Comparison of ENCODE assay signal across 8 cellular contexts in genomic region chr14:60561845-60562746, GRCh38. TPM values are rescaled to one million over a fixed set of nuclear protein-coding genes. Genes with fewer than 3 reads are reported as not detected.
DNase-seq lines count a peak whose midpoint lies in the region; ATAC-seq and TF ChIP-seq lines count a peak whose summit lies in the region.

No MANE protein-coding gene starts in this region.

- H3K4me3 Mint-ChIP-seq in Calu3 (ENCODE audit: low read depth, unreplicated experiment): no peak overlapping the region

- no peaks in the 10 kb centered on the region for H3K4me1 ChIP-seq in suprapubic skin

- no peaks in the 10 kb centered on the region for H3K36me3 ChIP-seq in suprapubic skin

- WGBS in suprapubic skin: 33% methylated on average over 7 of the region's 7 CpGs

- H3K9me3 ChIP-seq in suprapubic skin: no peaks in the 10 kb centered on the region

- no peaks in the 10 kb centered on the region for H3K36me3 Mint-ChIP-seq in Calu3 (ENCODE audit: insufficient read depth, unreplicated experiment)

- H3K27ac Mint-ChIP-seq in Calu3 (ENCODE audit: unreplicated experiment): no peak overlapping the region

- no peaks in the 10 kb centered on the region for H3K9me3 Mint-ChIP-seq in Calu3 (ENCODE audit: low read depth, unreplicated experiment)

- peak; percentile 45 for TF ChIP-seq CTCF in Calu3 (IDR thresholded peaks at IDR 0.05; ENCODE audit: unreplicated experiment)
- peak in 1 of 2 donors; percentile 35 for TF ChIP-seq CTCF in suprapubic skin (IDR thresholded peaks at IDR 0.05)

- TF ChIP-seq POLR2A in suprapubic skin (IDR thresholded peaks at IDR 0.05): no peak

- H3K27me3 ChIP-seq in suprapubic skin: no peaks in the 10 kb centered on the region

- no peak overlapping the region for H3K27ac ChIP-seq in suprapubic skin

- DNase-seq in Calu3: peak; percentile 56
- peak; percentile 60 to 84 for DNase-seq in NCI-H526 (lab: John Stamatoyannopoulos, UW)
- DNase-seq in anterior cingulate cortex (lab: John Stamatoyannopoulos, UW): peak in 44 of 58 donors; percentile 1 to 81 (median 18)
- DNase-seq in iPS DF 4.7 (ENCODE audit: extremely low read depth, low spot score): peak; percentile 76
- peak; percentile 5 for DNase-seq in stimulated activated CD4-positive, alpha-beta T cell treated with anti-CD3 and anti-CD28 coated beads, Interleukin-4, amount 100 ng/mL, for 1 hour
- DNase-seq in suprapubic skin (ENCODE audit: low spot score in 2 of 2): no peak

- ATAC-seq in GM19035 (IDR thresholded peaks at IDR 0.05; ENCODE audit: unreplicated experiment) (peak; percentile 86), HG03460 (IDR thresholded peaks at IDR 0.05; ENCODE audit: unreplicated experiment) (peak; percentile 68)

- no TSS peak for BruUV-seq in Calu3 (replicated peaks; lab: Mats Ljungman, UMichigan)

- no peak overlapping the region for H3K4me3 ChIP-seq in suprapubic skin

- intact Hi-C loops in Calu3 (cut with micrococcal nuclease; ENCODE audit: unreplicated experiment): loop anchor here (5.0 to 10.0 kb wide), 2 partner anchors 307 to 500 kb away; no protein-coding TSS in a partner anchor

- CTCF ChIA-PET in Calu3 (lab: Charles Lee): interaction anchor here (0.7 to 1.8 kb wide), 3 partner anchors 211 to 231 kb away, joined by 4 to 13 read pairs (median 5); no protein-coding TSS in a partner anchor

- H3K27me3 Mint-ChIP-seq in Calu3 (ENCODE audit: unreplicated experiment): no peaks in the 10 kb centered on the region

- TF ChIP-seq EP300 in suprapubic skin (IDR thresholded peaks at IDR 0.05): no peak

- H3K4me1 Mint-ChIP-seq in Calu3 (ENCODE audit: low read depth, unreplicated experiment): no peaks in the 10 kb centered on the region

RNA-seq across cellular contexts. Expression of gene SIX6, which starts 53.1 kb away (rescaled TPM):
- total RNA-seq in Calu3 (2022) (not detected in 2 replicates), suprapubic skin (not detected)

Comparison
In these comparisons a context has a peak if more than half of its experiments do, and no peak if none do; other contexts are left out.
1. DNase-seq: peak in Calu3 (single experiment), NCI-H526 (2 of 2), anterior cingulate cortex (44 of 58), iPS DF 4.7 (single experiment) and stimulated activated CD4-positive, alpha-beta T cell treated with anti-CD3 and anti-CD28 coated beads, Interleukin-4, amount 100 ng/mL, for 1 hour (single experiment); none in suprapubic skin (0 of 2).